In genomic region chr9:72951043-72951442, GRCh38 we compare ENCODE assay signal across 1 cellular context.
TF ChIP-seq lines count a peak whose summit lies in the region.

No MANE protein-coding gene starts in this region.

TF ChIP-seq in K562, 482 proteins besides CTCF, POLR2A, EP300 and RAD21 (continued from another document):
- TF ChIP-seq AFF1 (IDR thresholded peaks at IDR 0.05; ENCODE audit: low read depth in 1 of 2, partially characterized antibody in 2 of 2) (no peak), ZNF184 (CRISPR knock-in tag; IDR thresholded peaks at IDR 0.05) (no peak)
